In the genomic region with DNA sequence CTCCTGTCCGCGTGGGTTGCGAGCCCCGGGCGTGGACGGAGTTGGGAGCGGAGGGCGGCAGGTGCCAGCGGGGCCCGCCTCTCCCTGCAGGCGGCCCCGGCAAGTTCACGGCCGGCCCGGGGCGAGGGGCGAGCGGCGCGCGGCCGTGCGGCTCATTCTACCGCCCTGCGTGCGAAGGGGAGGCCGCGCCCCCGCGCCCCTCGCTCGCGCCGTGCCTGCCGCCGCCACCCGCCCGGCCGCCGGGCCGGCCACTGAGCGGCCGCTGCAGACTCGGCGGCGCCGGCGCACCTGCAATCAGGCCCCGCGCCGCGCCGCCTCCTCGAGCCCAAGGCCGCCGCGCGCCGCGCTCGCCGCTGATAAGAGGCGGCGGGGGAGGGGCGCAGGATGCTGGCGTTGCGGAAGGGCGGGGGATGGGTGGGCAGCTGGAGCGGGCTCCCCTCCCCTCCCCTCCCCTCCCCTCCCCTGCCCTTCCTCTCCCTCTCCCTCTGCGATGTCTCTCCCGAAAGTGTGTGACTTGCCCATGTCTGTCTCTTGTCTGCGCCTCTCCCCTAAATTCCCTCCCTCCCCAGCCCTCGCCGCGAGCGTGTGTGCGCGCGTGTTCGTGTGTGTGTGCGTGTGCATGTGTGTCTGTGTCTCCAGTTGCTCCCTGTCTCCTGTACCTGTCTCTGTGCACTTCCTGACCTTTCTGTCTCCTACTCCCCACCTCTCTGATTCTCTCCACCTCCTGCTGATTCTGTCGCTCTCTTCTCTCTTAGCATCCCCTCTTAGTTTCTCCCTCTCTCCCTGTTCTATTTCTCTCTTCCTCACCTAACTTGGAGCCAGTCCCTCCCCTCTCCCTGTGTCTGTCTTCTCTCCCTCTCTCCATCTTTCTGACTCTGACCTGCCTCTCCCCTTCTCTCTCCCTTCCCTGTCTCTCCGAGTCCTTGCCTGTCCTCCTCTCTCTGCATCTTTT, we compare ENCODE assay signal across 9 cellular contexts.
DNase-seq lines count a peak whose midpoint lies in the region; ATAC-seq and TF ChIP-seq lines count a peak whose summit lies in the region.
"Had no signal": no experiment of that assay in that cellular context is flagged by ENCODE, and none has a peak within 500 bp of the region (broad histone marks: within the 10 kb centered on the region; RNA-seq: fewer than 3 reads in every experiment).

No MANE protein-coding gene starts in this region.

- ATAC-seq in HG02884 (IDR thresholded peaks at IDR 0.05; ENCODE audit: unreplicated experiment): peak; percentile 63
- ATAC-seq in HG02610 (IDR thresholded peaks at IDR 0.05; ENCODE audit: unreplicated experiment): no peak
- ATAC-seq in GM21619 (IDR thresholded peaks at IDR 0.05; ENCODE audit: unreplicated experiment): no peak

- H3K27me3 Mint-ChIP-seq in glutamatergic neuron (ENCODE audit: unreplicated experiment): peaks cover 7% of the 10 kb centered on the region

- no peak for TF ChIP-seq EP300 in tibial nerve (IDR thresholded peaks at IDR 0.05)

- intact Hi-C loops in posterior cingulate gyrus (cut with DNase I): no loop called here

- peaks cover 4% of the 10 kb centered on the region for H3K9me3 Mint-ChIP-seq in glutamatergic neuron (ENCODE audit: unreplicated experiment)

- H3K4me1 ChIP-seq in tibial nerve: peaks cover 0 to 10% (median 0%) of the 10 kb centered on the region in 4 donors

- WGBS in tibial nerve, 2 donors: 8 to 10% methylated on average over 26 to 36 of the region's 83 CpGs

- peak overlapping the region; percentile 90 for H3K4me3 Mint-ChIP-seq in glutamatergic neuron (ENCODE audit: unreplicated experiment)

- H3K4me1 Mint-ChIP-seq in glutamatergic neuron (ENCODE audit: low read depth, unreplicated experiment): peaks cover 2% of the 10 kb centered on the region

- H3K9me3 ChIP-seq in tibial nerve: peaks cover 0 to 9% (median 0%) of the 10 kb centered on the region in 4 donors

- no peaks in the 10 kb centered on the region for H3K36me3 ChIP-seq in tibial nerve

- peaks cover 0 to 4% of the 10 kb centered on the region in 2 donors for H3K27me3 ChIP-seq in tibial nerve

- DNase-seq in COR-L47 (lab: John Stamatoyannopoulos, UW): peak; percentile 59
- peak; percentile 85 for DNase-seq in SK-N-DZ (ENCODE audit: low spot score)
- DNase-seq in glutamatergic neuron: peak; percentile 73
- DNase-seq in posterior cingulate gyrus: peak in 7 of 10 donors; percentile 15 to 83 (median 41)
- DNase-seq in tibial nerve (ENCODE audit: low spot score in 2 of 2): no peak

- peak overlapping the region in 1 of 4 donors; percentile 44 for H3K4me3 ChIP-seq in tibial nerve

- H3K27ac ChIP-seq in tibial nerve: no peak overlapping the region
- H3K27ac ChIP-seq: HL-60 had no signal

- H3K27ac Mint-ChIP-seq in glutamatergic neuron (ENCODE audit: unreplicated experiment): no peak overlapping the region

- no peak for TF ChIP-seq POLR2A in tibial nerve (IDR thresholded peaks at IDR 0.05)

- H3K36me3 Mint-ChIP-seq in glutamatergic neuron (ENCODE audit: unreplicated experiment): no peaks in the 10 kb centered on the region

- TF ChIP-seq CTCF in glutamatergic neuron (IDR thresholded peaks at IDR 0.05; ENCODE audit: partially characterized antibody, unreplicated experiment): no peak
- TF ChIP-seq CTCF in tibial nerve (IDR thresholded peaks at IDR 0.05): no peak

Comparison
In these comparisons a context has a peak if more than half of its experiments do, and no peak if none do; other contexts are left out.
1. DNase-seq: peak in COR-L47 (single experiment), SK-N-DZ (single experiment), glutamatergic neuron (single experiment) and posterior cingulate gyrus (7 of 10); none in tibial nerve (0 of 2).